9 cellular contexts compared by ENCODE assay signal in the genomic region with DNA sequence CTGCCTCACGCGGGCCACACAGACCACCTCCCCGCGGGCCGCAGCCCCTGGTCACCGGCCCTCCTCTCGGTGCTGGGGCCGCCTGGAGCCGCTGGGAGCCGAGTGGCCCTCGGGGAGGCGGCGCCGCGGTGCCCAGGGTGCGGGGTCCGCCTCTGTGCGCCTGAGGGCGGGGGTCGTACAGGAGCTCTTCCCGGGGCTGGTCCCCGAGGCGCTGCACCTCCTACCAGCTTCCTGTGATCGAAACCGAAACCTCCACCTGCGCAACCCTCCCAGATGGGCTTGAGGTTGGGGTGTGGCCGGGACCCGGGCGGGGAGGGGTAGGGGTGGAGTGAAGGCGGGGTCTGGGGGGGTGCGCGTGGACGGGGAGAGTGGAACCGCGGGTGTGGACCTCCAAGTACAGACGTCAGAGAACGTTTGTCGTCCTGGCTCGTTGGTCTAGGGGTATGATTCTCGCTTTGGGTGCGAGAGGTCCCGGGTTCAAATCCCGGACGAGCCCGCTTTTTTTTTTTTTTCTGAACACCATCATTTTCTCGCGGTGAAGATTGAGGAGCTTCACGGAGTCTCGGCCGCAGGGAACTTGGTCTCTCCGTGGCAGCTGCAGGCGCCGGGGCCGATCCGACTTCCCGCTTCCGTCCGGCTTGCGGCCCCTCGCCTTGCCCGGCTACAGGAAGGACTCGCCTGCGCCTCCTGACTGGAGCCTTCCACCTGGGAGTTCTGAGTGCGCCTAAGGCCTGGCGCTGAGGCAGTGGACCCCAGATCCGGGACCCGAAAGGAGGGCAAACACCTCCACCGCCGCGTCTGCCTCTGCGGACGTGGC. TPM values are rescaled to one million over a fixed set of nuclear protein-coding genes. Genes with fewer than 3 reads are reported as not detected.
DNase-seq lines count a peak whose midpoint lies in the region; ATAC-seq, FAIRE-seq and TF ChIP-seq lines count a peak whose summit lies in the region.
"Had no signal": no experiment of that assay in that cellular context is flagged by ENCODE, and none has a peak within 500 bp of the region (broad histone marks: within the 10 kb centered on the region; RNA-seq: fewer than 3 reads in every experiment).

No MANE protein-coding gene starts in this region.

- peak overlapping the region; percentile 87 for H3K4me3 Mint-ChIP-seq in astrocyte (ENCODE audit: unreplicated experiment)

- FAIRE-seq in astrocyte (lab: Jason Lieb, UNC) = no peak
- FAIRE-seq: islet of Langerhans had no signal

- peak overlapping the region; percentile 98 for H3K4me2 ChIP-seq in astrocyte (ENCODE audit: low read length)

- H4K20me1 ChIP-seq in astrocyte (ENCODE audit: insufficient read depth, low read length) = no peaks in the 10 kb centered on the region

- H3K9ac ChIP-seq in astrocyte (ENCODE audit: low read length) = peak overlapping the region; percentile 80

- H3K27me3 Mint-ChIP-seq in astrocyte (ENCODE audit: low read depth, unreplicated experiment) = peaks cover 2% of the 10 kb centered on the region

- ATAC-seq in GM21619 (IDR thresholded peaks at IDR 0.05; ENCODE audit: unreplicated experiment) = peak; percentile 54

- no peaks in the 10 kb centered on the region for H3K36me3 ChIP-seq in astrocyte (ENCODE audit: insufficient read depth, low read length)

- H3K9me3 Mint-ChIP-seq in astrocyte (ENCODE audit: unreplicated experiment) = peaks cover 3% of the 10 kb centered on the region

- peak overlapping the region; percentile 96 for H3K27ac Mint-ChIP-seq in astrocyte (ENCODE audit: unreplicated experiment)

- DNase-seq in CMK (ENCODE audit: low read depth) (peak; percentile 77), MV-4-11 (lab: John Stamatoyannopoulos, UW) (peak; percentile 74), T-helper 22 cell (ENCODE audit: low read depth) (peak; percentile 91), astrocyte (ENCODE audit: low read depth) (peak; percentile 78), hepatic stellate cell (ENCODE audit: low spot score) (peak; percentile 96), retinal pigment epithelial cell (ENCODE audit: low read depth) (no peak), NCI-H2107 treated with DMSO at 0.1 percent for 48 hours (lab: John Stamatoyannopoulos, UW; ENCODE audit: unreplicated experiment) (no peak)

- H3K4me3 ChIP-seq in astrocyte (ENCODE audit: insufficient read depth, low read depth, low read length) (peak overlapping the region; percentile 69), retinal pigment epithelial cell (ENCODE audit: low read length) (peak overlapping the region; percentile 66)

- no peak for TF ChIP-seq CTCF in astrocyte (IDR thresholded peaks at IDR 0.05; ENCODE audit: insufficient read depth, low read depth, low read length)
- TF ChIP-seq CTCF in retinal pigment epithelial cell (conservative IDR thresholded peaks at IDR 0.05; ENCODE audit: low read depth, low read length) = no peak

- H2AFZ ChIP-seq in astrocyte (ENCODE audit: low read depth, low read length) = peak overlapping the region; percentile 98

- no peaks in the 10 kb centered on the region for H3K36me3 Mint-ChIP-seq in astrocyte (ENCODE audit: low read depth, unreplicated experiment)

- no peaks in the 10 kb centered on the region for H3K4me1 Mint-ChIP-seq in astrocyte (ENCODE audit: low read depth, unreplicated experiment)

- H3K4me1 ChIP-seq in astrocyte (ENCODE audit: insufficient read depth, low read length) = peaks cover 8% of the 10 kb centered on the region

- no peaks in the 10 kb centered on the region for H3K27me3 ChIP-seq in astrocyte (ENCODE audit: insufficient read depth, low read length)

- no peaks in the 10 kb centered on the region for H3K79me2 ChIP-seq in astrocyte (ENCODE audit: insufficient read depth, low read length)

- H3K9me3 ChIP-seq in astrocyte (ENCODE audit: insufficient read depth, low read depth, low read length) = no peaks in the 10 kb centered on the region

- peak overlapping the region; percentile 65 for H3K27ac ChIP-seq in astrocyte (ENCODE audit: low read depth, low read length)

RNA-seq across cellular contexts. Expression of a gene that starts 23.9 kb away (rescaled TPM):
- total RNA-seq in astrocyte = 11.3 and 12.0 TPM in 2 replicates

RNA-seq across cellular contexts. Expression of a gene that starts 29.3 kb away (rescaled TPM):
- total RNA-seq in astrocyte = 0.32 TPM in 1 of 2 replicates, not detected in the other

RNA-seq across cellular contexts. Expression of a gene that starts 46.3 kb away (rescaled TPM):
- total RNA-seq in astrocyte = 13.2 and 15.4 TPM in 2 replicates

RNA-seq across cellular contexts. Expression of a gene that starts 59.6 kb away (rescaled TPM):
- 0.22 and 0.25 TPM in 2 replicates for total RNA-seq in astrocyte

Comparison
In these comparisons a context has a peak if more than half of its experiments do, and no peak if none do; other contexts are left out.
1. DNase-seq: peak in CMK (single experiment), MV-4-11 (single experiment), T-helper 22 cell (single experiment), astrocyte (single experiment) and hepatic stellate cell (single experiment); none in retinal pigment epithelial cell (single experiment) and NCI-H2107 treated with DMSO at 0.1 percent for 48 hours (single experiment).